ENCODE assay signal across 11 cellular contexts in the genomic region with DNA sequence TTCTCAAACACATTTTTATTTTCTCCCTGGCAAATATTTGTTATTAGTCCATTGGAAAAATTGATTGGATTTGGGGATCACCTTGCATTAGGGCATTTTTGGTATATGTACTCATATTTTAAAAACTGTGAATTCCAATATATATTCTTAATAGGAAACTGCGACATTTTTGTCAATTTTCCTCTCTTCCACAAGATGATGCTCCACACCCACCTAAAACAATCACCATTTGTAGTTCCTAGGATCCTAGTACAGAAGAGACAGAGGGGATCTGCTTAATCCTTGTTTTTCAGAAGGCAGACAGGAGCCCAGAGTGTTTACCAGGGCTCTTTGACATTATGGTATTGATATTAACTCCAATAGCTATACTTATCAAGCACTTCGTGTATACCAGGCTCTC. TPM values are rescaled to one million over a fixed set of nuclear protein-coding genes. Genes with fewer than 3 reads are reported as not detected.
DNase-seq lines count a peak whose midpoint lies in the region; ATAC-seq and TF ChIP-seq lines count a peak whose summit lies in the region.
"Had no signal": no experiment of that assay in that cellular context is flagged by ENCODE, and none has a peak within 500 bp of the region (broad histone marks: within the 10 kb centered on the region; RNA-seq: fewer than 3 reads in every experiment).

No MANE protein-coding gene starts in this region.

- peak; percentile 49 for TF ChIP-seq CTCF in epithelial cell of proximal tubule (conservative IDR thresholded peaks at IDR 0.05; ENCODE audit: low read depth, low read length)

- DNase-seq in SHP77 treated with DMSO at 0.1 percent for 48 hours (lab: John Stamatoyannopoulos, UW): peak; percentile 7
- no peak for DNase-seq in SHP77 (lab: John Stamatoyannopoulos, UW)
- peak; percentile 15 for DNase-seq in NOMO-1 treated with dmso at 0.1 percent for 144 hours (lab: John Stamatoyannopoulos, UW; ENCODE audit: unreplicated experiment)
- DNase-seq in epithelial cell of proximal tubule (ENCODE audit: low read depth): no peak
- no peak for DNase-seq in sciatic nerve (ENCODE audit: low spot score)
- no peak for DNase-seq in activated CD4-positive, alpha-beta T cell treated with anti-CD3 and anti-CD28 coated beads for 1 hour
- no peak for DNase-seq in GM19240 (ENCODE audit: insufficient read length, low spot score)

- no peak overlapping the region for H3K4me3 ChIP-seq in epithelial cell of proximal tubule (ENCODE audit: low read depth, low read length)
- H3K4me3 ChIP-seq: BLaER1, SJCRH30, suprapubic skin had no signal

- intact Hi-C loops in sciatic nerve (cut with DNase I): no loop called here

- ATAC-seq in sciatic nerve: peak; percentile 28
- no peak for ATAC-seq in HG02981 (IDR thresholded peaks at IDR 0.05; ENCODE audit: unreplicated experiment)

RNA-seq across cellular contexts. Expression of a gene that starts 22.8 kb away (rescaled TPM):
- total RNA-seq in epithelial cell of proximal tubule (0.12 and 0.29 TPM in 2 replicates), sciatic nerve (1.3 TPM)
- total RNA-seq: SJCRH30 had no signal

RNA-seq across cellular contexts. Expression of a gene that starts 45.5 kb away (rescaled TPM):
- total RNA-seq in epithelial cell of proximal tubule: 20.6 and 22.9 TPM in 2 replicates
- 12.4 TPM for total RNA-seq in sciatic nerve

Comparison
In these comparisons a context has a peak if more than half of its experiments do, and no peak if none do; other contexts are left out.
1. DNase-seq: peak in SHP77 treated with DMSO at 0.1 percent for 48 hours (single experiment) and NOMO-1 treated with dmso at 0.1 percent for 144 hours (single experiment); none in SHP77 (0 of 2), epithelial cell of proximal tubule (single experiment), sciatic nerve (single experiment), activated CD4-positive, alpha-beta T cell treated with anti-CD3 and anti-CD28 coated beads for 1 hour (single experiment) and GM19240 (single experiment).